ENCODE assay signal across 8 cellular contexts in the genomic region with DNA sequence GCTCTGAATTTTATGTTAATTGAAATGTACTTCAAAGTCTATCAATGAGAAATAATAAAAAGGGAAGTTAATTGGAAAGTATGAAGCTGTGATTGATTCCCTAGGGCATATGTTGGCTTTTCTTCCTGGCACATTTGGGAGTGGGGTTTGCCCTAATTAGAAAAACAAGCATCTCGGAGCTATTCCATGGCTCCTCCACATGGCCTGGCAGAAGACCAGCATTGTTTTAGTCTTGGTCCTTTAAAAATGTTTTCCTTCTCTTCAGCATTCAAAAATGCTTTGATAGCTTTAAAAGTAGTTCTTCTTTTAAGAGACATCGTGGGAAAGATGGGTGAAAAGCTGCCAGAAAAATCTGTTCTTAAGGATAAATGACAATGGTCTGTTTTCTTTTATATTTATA.
"Had no signal": no experiment of that assay in that cellular context is flagged by ENCODE, and none has a peak within 500 bp of the region (broad histone marks: within the 10 kb centered on the region; RNA-seq: fewer than 3 reads in every experiment).

No MANE protein-coding gene starts in this region.

- H3K9me3 ChIP-seq: HAP-1 had no signal

- H2AFZ ChIP-seq: GM23248 had no signal

- H3K36me3 ChIP-seq: HAP-1 had no signal

- ATAC-seq: HCT116, HepG2 had no signal

- H3K4me1 ChIP-seq: HAP-1 had no signal

- DNase-seq: GM23248, GOT3, H7, HFFc6 had no signal

- H3K4me3 ChIP-seq: GM23248, HAP-1 had no signal

- H3K27ac ChIP-seq: GM23248, HL-60 had no signal

- H3K9ac ChIP-seq: GM23248 had no signal
